ENCODE assay signal across 9 cellular contexts in genomic region chr20:815914-816606, GRCh38. TPM values are rescaled to one million over a fixed set of nuclear protein-coding genes. Genes with fewer than 3 reads are reported as not detected.
DNase-seq lines count a peak whose midpoint lies in the region; ATAC-seq, FAIRE-seq and TF ChIP-seq lines count a peak whose summit lies in the region.
"Had no signal": no experiment of that assay in that cellular context is flagged by ENCODE, and none has a peak within 500 bp of the region (broad histone marks: within the 10 kb centered on the region; RNA-seq: fewer than 3 reads in every experiment).

No MANE protein-coding gene starts in this region.

- in situ Hi-C loops in ACHN (cut with HindIII; ENCODE audit: low pct_ligation_motif_present, low pct_unique_long_range_greater_than_20kb, low sequenced_read_pairs) = no loop called here

- H3K9me3 ChIP-seq in left lung = no peaks in the 10 kb centered on the region

- DNase-seq in ACHN = peak; percentile 50
- DNase-seq in GM19239 (ENCODE audit: insufficient read length, low spot score) = peak; percentile 56
- DNase-seq in NCI-H2227 treated with DMSO at 0.1 percent for 48 hours (lab: John Stamatoyannopoulos, UW) = peak; percentile 67
- peak; percentile 51 to 58 for DNase-seq in activated CD4-positive, alpha-beta T cell treated with anti-CD3 and anti-CD28 coated beads for 24 hours (ENCODE audit: low read depth in 2 of 2)
- no peak for DNase-seq in chondrocyte (ENCODE audit: low spot score)
- DNase-seq in left lung = peak; percentile 54 to 83
- DNase-seq in stimulated activated CD8-positive, alpha-beta memory T cell treated with anti-CD3 and anti-CD28 coated beads, Interleukin-12 subunit alpha, Interleukin-12 subunit beta, amount 100 ng/mL, for 1 hour (ENCODE audit: low read depth) = peak; percentile 52

- H3K4me1 Mint-ChIP-seq in chondrocyte (ENCODE audit: low read depth) = no peaks in the 10 kb centered on the region

- no peaks in the 10 kb centered on the region for H3K4me1 ChIP-seq in left lung

- intact Hi-C loops in left lung (cut with DNase I) = loop anchor here (5.0 kb wide), 1 partner anchor 141 kb away; no protein-coding TSS in a partner anchor

- ATAC-seq in left lung (peak; percentile 86), HG02588 (IDR thresholded peaks at IDR 0.05; ENCODE audit: unreplicated experiment) (no peak)

- peak; percentile 99 for TF ChIP-seq CTCF in chondrocyte (IDR thresholded peaks at IDR 0.05)
- peak; percentile 97 to 100 for TF ChIP-seq CTCF in left lung (IDR thresholded peaks at IDR 0.05)

- no peak overlapping the region for H3K4me3 ChIP-seq in left lung

- peak; percentile 53 for FAIRE-seq in GM19239 (lab: Jason Lieb, UNC)

- peaks cover 30% of the 10 kb centered on the region for H3K27me3 Mint-ChIP-seq in chondrocyte (ENCODE audit: low read depth)

- H3K9me3 Mint-ChIP-seq in chondrocyte (ENCODE audit: low read depth) = no peaks in the 10 kb centered on the region

- no peaks in the 10 kb centered on the region for H3K36me3 Mint-ChIP-seq in chondrocyte (ENCODE audit: low read depth)

- H3K27ac ChIP-seq in left lung = no peak overlapping the region

- H3K4me3 Mint-ChIP-seq in chondrocyte (ENCODE audit: unreplicated experiment) = no peak overlapping the region

- H3K27ac Mint-ChIP-seq in chondrocyte (ENCODE audit: unreplicated experiment) = no peak overlapping the region

- peaks cover 0 to 26% of the 10 kb centered on the region in 2 donors for H3K27me3 ChIP-seq in left lung

- H3K36me3 ChIP-seq in left lung = no peaks in the 10 kb centered on the region

RNA-seq across cellular contexts. Expression of gene FAM110A, which starts 17.5 kb away (rescaled TPM):
- 2.0 to 2.6 TPM (median 2.4 TPM) in 3 replicates for total RNA-seq in chondrocyte
- 10 to 100 TPM; 13.0 to 21.5 TPM for total RNA-seq in left lung

RNA-seq across cellular contexts. Expression of gene SLC52A3, which starts 47.8 kb away (rescaled TPM):
- total RNA-seq in chondrocyte (not detected in 3 replicates), left lung (1 to 10 TPM; 1.6 to 2.7 TPM)
- total RNA-seq: pulmonary artery endothelial cell had no signal
